ENCODE assay signal across 8 cellular contexts in the genomic region with DNA sequence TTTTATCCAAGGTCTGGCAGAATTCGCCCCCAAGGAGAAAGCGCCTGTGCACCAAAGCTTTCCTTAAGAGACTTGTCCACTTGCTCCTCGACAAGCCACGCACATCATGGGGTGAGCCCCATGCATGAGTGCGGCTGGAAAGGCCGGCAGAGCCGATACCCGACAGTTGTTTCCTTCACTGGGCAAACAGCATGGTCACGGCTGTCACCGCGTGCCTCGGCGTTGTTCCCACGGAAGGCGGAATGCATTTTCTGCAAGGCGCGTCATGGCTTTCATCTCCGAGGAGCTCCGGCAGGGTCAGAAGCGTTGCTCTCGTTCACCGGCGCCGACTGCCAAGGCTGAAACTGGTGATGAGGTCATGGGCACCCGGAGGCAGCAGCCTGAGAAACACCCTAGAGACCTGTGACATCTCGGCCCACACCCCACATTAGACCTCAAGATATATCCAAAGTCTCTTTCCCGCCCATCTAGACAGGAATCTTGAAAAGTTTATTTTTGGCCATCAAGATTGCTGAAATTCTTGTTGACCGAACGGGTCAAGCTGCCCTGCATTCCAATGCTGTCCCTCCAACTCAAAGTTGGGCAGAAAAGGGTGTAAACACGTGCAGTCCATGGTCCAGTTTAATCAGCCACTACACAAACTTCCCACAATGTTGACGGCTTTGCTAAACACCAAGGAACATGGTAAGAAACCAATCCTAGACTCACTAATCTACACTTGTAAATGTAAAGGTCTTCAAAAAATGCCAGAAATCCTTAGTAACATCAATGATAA. TPM values are rescaled to one million over a fixed set of nuclear protein-coding genes. Genes with fewer than 3 reads are reported as not detected.
DNase-seq lines count a peak whose midpoint lies in the region; TF ChIP-seq lines count a peak whose summit lies in the region.

No MANE protein-coding gene starts in this region.

- peaks cover 33% of the 10 kb centered on the region for H3K4me1 Mint-ChIP-seq in mesothelial cell of epicardium
- peaks cover 29% of the 10 kb centered on the region for H3K4me1 Mint-ChIP-seq in type B pancreatic cell (ENCODE audit: unreplicated experiment)

- peaks cover 4% of the 10 kb centered on the region for H3K36me3 Mint-ChIP-seq in mesothelial cell of epicardium
- peaks cover 5% of the 10 kb centered on the region for H3K36me3 Mint-ChIP-seq in type B pancreatic cell

- H3K4me3 Mint-ChIP-seq in mesothelial cell of epicardium: peak overlapping the region; percentile 84
- peak overlapping the region; percentile 94 for H3K4me3 Mint-ChIP-seq in type B pancreatic cell

- H3K9me3 Mint-ChIP-seq in mesothelial cell of epicardium (no peaks in the 10 kb centered on the region), type B pancreatic cell (no peaks in the 10 kb centered on the region)

- peak; percentile 24 for DNase-seq in activated T-cell treated with anti-CD3 and anti-CD28 coated beads, Interleukin-2, amount 50 U/mL, for 1 hour
- no peak for DNase-seq in activated T-cell treated with anti-CD3 and anti-CD28 coated beads for 4 hours
- DNase-seq in SJSA1 (ENCODE audit: low read depth in 1 of 2, low spot score in 2 of 2): peak; percentile 75
- DNase-seq in mesothelial cell of epicardium (ENCODE audit: low spot score in 2 of 2, unreplicated experiment in 2 of 2): peak; percentile 31 to 64
- DNase-seq in type B pancreatic cell (ENCODE audit: extremely low spot score, unreplicated experiment): peak; percentile 79
- no peak for DNase-seq in NCI-H2029 treated with DMSO at 0.1 percent for 48 hours (lab: John Stamatoyannopoulos, UW)
- DNase-seq in T-helper 9 cell: no peak

- peak overlapping the region; percentile 98 for H3K27ac Mint-ChIP-seq in mesothelial cell of epicardium
- H3K27ac Mint-ChIP-seq in type B pancreatic cell: peak overlapping the region; percentile 97

- H3K36me3 ChIP-seq in SJSA1: peaks cover 5% of the 10 kb centered on the region
- H3K36me3 ChIP-seq in esophagus (ENCODE audit: control insufficient read depth in 2 of 2, insufficient read depth in 2 of 2, low read length in 1 of 2): no peaks in the 10 kb centered on the region

- 7 to 8% methylated on average over 31 of the region's 31 CpGs for WGBS in esophagus, 2 donors

- H3K27ac ChIP-seq in SJSA1: peak overlapping the region; percentile 99
- peak overlapping the region; percentile 98 for H3K27ac ChIP-seq in esophagus (ENCODE audit: low read depth in 2 of 2, low read length in 1 of 2)

- no peaks in the 10 kb centered on the region for H3K27me3 ChIP-seq in SJSA1 (replicated peaks)
- H3K27me3 ChIP-seq in esophagus (ENCODE audit: control insufficient read depth in 1 of 2, insufficient read depth in 2 of 2, low read length in 2 of 2): no peaks in the 10 kb centered on the region

- H3K4me3 ChIP-seq in SJSA1 (peak overlapping the region; percentile 97), esophagus (ENCODE audit: low read depth in 1 of 2, low read length in 2 of 2) (peak overlapping the region; percentile 52 to 94)

- H3K4me1 ChIP-seq in SJSA1 (replicated peaks) (peaks cover 39% of the 10 kb centered on the region), esophagus (ENCODE audit: control insufficient read depth in 2 of 2, insufficient read depth in 2 of 2, low read length in 1 of 2) (peaks cover 0 to 3% of the 10 kb centered on the region in 2 donors)

- TF ChIP-seq CTCF in mesothelial cell of epicardium (IDR thresholded peaks at IDR 0.05; ENCODE audit: unreplicated experiment) (no peak), type B pancreatic cell (conservative IDR thresholded peaks at IDR 0.05) (no peak)

- no peaks in the 10 kb centered on the region for H3K27me3 Mint-ChIP-seq in mesothelial cell of epicardium (ENCODE audit: low read depth)
- peaks cover 6% of the 10 kb centered on the region for H3K27me3 Mint-ChIP-seq in type B pancreatic cell

- H3K9me3 ChIP-seq in SJSA1 (replicated peaks) (no peaks in the 10 kb centered on the region), esophagus (ENCODE audit: control insufficient read depth in 2 of 2, insufficient read depth in 1 of 2, low read depth in 1 of 2, low read length in 1 of 2) (peaks cover 0 to 2% of the 10 kb centered on the region in 2 donors)

RNA-seq across cellular contexts. Expression of a gene that starts 0.6 kb away (rescaled TPM):
- 47.2 and 70.1 TPM in 2 replicates for total RNA-seq in SJSA1 (2014; rRNA removed; shearing (Covaris generic))
- polyA plus RNA-seq in esophagus: 10 to 100 TPM; 43.5 to 47.8 TPM
- 147 to 159 TPM (median 154 TPM) in 3 replicates for total RNA-seq in mesothelial cell of epicardium
- 89.3 and 111 TPM in 2 replicates for total RNA-seq in type B pancreatic cell (ENCODE audit: low replicate concordance)

Comparison
In these comparisons a context has a peak if more than half of its experiments do, and no peak if none do; other contexts are left out.
1. DNase-seq: peak in activated T-cell treated with anti-CD3 and anti-CD28 coated beads, Interleukin-2, amount 50 U/mL, for 1 hour (single experiment), SJSA1 (2 of 2), mesothelial cell of epicardium (2 of 2) and type B pancreatic cell (single experiment); none in activated T-cell treated with anti-CD3 and anti-CD28 coated beads for 4 hours (single experiment), NCI-H2029 treated with DMSO at 0.1 percent for 48 hours (single experiment) and T-helper 9 cell (single experiment).